Comparison of ENCODE assay signal across 25 cellular contexts in genomic region chr5:144385597-144385996, GRCh38.
"Had no signal": no experiment of that assay in that cellular context is flagged by ENCODE, and none has a peak within 500 bp of the region (broad histone marks: within the 10 kb centered on the region; RNA-seq: fewer than 3 reads in every experiment).

No MANE protein-coding gene starts in this region.

- H3K4me1 ChIP-seq: SJCRH30 had no signal

- H3K4me3 ChIP-seq: MG63, PC-9, SJCRH30, SK-N-MC had no signal

- H3K4me2 ChIP-seq: KMS-11, PC-9 had no signal

- H3K9ac ChIP-seq: KMS-11 had no signal

- ATAC-seq: Panc1, Right ventricle myocardium inferior, SK-N-SH treated with all-trans-retinoic acid at 6 μM for 48 hours, T-cell had no signal

- H2AFZ ChIP-seq: PC-9 had no signal

- H3K27me3 ChIP-seq: MG63, SJCRH30 had no signal

- H3K9me3 ChIP-seq: MG63, SJCRH30 had no signal

- H3K36me3 ChIP-seq: MG63, SJCRH30 had no signal

- H3K27ac ChIP-seq: KMS-11, PC-9, RWPE1, SJCRH30, SK-N-MC had no signal

- DNase-seq: MG63, MV-4-11, NCI-H1092, NCI-H1105, NCI-H1436 treated with DMSO at 0.1 percent for 48 hours, NCI-H1694 treated with DMSO at 0.1 percent for 48 hours, NCI-H187 treated with DMSO at 0.1 percent for 48 hours, NCI-H2029, NCI-H2171 treated with DMSO at 0.1 percent for 48 hours, NCI-H345, NCI-H510A, NCI-H524, NCI-H526, NCI-H82, PC-9, SHP77, SIG-M5, SJCRH30, T-cell had no signal
